14 cellular contexts compared by ENCODE assay signal in the genomic region with DNA sequence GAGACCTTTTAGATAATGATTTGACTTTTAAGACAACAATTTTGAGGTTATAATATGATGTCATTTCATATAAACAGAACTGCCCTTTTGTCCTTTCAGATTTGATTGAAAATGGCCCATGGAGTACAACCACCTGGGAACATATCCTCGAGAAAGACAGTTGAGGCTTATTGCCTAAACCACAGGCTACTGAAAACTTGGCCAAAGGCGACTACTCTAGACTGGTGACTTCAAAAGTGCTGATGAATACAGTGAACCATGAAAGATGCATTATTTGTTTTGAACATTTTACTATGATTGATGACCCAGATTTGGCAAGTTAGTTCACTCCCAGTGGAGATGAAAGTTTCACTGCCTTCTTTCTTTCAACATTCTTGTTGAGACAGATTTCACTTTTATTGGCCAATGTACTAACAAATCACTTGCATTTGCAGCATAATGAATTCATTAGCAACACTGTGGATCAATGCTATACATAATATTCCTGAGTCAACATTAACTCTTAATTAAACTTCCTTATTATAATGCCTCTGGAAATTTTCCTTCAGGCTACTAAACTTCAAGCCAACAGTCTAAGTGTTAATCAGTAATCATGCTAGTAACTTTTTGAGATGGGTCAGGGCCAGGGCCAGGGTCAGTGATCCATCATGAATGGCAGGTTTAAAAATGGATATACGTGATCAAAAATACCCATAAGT.
DNase-seq lines count a peak whose midpoint lies in the region; ATAC-seq and TF ChIP-seq lines count a peak whose summit lies in the region.
"Had no signal": no experiment of that assay in that cellular context is flagged by ENCODE, and none has a peak within 500 bp of the region (broad histone marks: within the 10 kb centered on the region; RNA-seq: fewer than 3 reads in every experiment).

No MANE protein-coding gene starts in this region.

- CTCF ChIA-PET in MCF 10A (lab: Yijun Ruan, JAX) = interaction anchor here (0.9 to 1.2 kb wide), 2 partner anchors 65 to 318 kb away, joined by 3 read pairs; no protein-coding TSS in a partner anchor

- no TSS peak for BruUV-seq in MCF 10A (replicated peaks; lab: Mats Ljungman, UMichigan)

- no peaks in the 10 kb centered on the region for H3K27me3 ChIP-seq in breast epithelium
- no peaks in the 10 kb centered on the region for H3K27me3 ChIP-seq in upper lobe of left lung

- H3K36me3 ChIP-seq in breast epithelium (no peaks in the 10 kb centered on the region), upper lobe of left lung (no peaks in the 10 kb centered on the region)

- H3K9me3 Mint-ChIP-seq in MCF 10A (ENCODE audit: unreplicated experiment) = peaks cover 8% of the 10 kb centered on the region
- peaks cover 4% of the 10 kb centered on the region for H3K9me3 Mint-ChIP-seq in activated T-helper 17 cell treated with anti-CD3 and anti-CD28 coated beads, Interleukin-2, amount 50 U/mL, for 72 hours
- H3K9me3 Mint-ChIP-seq: brain, neural crest cell had no signal

- no peaks in the 10 kb centered on the region for H3K4me1 ChIP-seq in breast epithelium
- no peaks in the 10 kb centered on the region for H3K4me1 ChIP-seq in upper lobe of left lung

- no peak for TF ChIP-seq CTCF in MCF 10A (IDR thresholded peaks at IDR 0.05; ENCODE audit: unreplicated experiment)
- no peak for TF ChIP-seq CTCF in breast epithelium (IDR thresholded peaks at IDR 0.05)
- TF ChIP-seq CTCF in foreskin fibroblast (IDR thresholded peaks at IDR 0.05; ENCODE audit: low read depth, low read length) = no peak
- no peak for TF ChIP-seq CTCF in upper lobe of left lung (IDR thresholded peaks at IDR 0.05)

- peaks cover 43% of the 10 kb centered on the region for H3K4me1 Mint-ChIP-seq in MCF 10A (ENCODE audit: insufficient read depth, unreplicated experiment)
- H3K4me1 Mint-ChIP-seq in activated T-helper 17 cell treated with anti-CD3 and anti-CD28 coated beads, Interleukin-2, amount 50 U/mL, for 72 hours = no peaks in the 10 kb centered on the region

- no peak overlapping the region for H3K27ac ChIP-seq in breast epithelium
- H3K27ac ChIP-seq in upper lobe of left lung = no peak overlapping the region
- H3K27ac ChIP-seq: skin epidermis had no signal

- no peak for TF ChIP-seq POLR2A in breast epithelium (IDR thresholded peaks at IDR 0.05)
- TF ChIP-seq POLR2A in upper lobe of left lung (IDR thresholded peaks at IDR 0.05) = no peak

- ATAC-seq in activated T-helper 17 cell treated with anti-CD3 and anti-CD28 coated beads, Interleukin-2, amount 50 U/mL, for 72 hours (replicated peaks) = peak; percentile 40
- peak; percentile 40 to 82 for ATAC-seq in upper lobe of left lung (ENCODE audit: low FRiP score in 2 of 2)
- ATAC-seq: Panc1 had no signal

- no peak for TF ChIP-seq EP300 in upper lobe of left lung (IDR thresholded peaks at IDR 0.05)

- intact Hi-C loops in MCF 10A (cut with micrococcal nuclease) = no loop called here
- intact Hi-C loops in breast epithelium (cut with DNase I; ENCODE audit: low total_unique reads) = no loop called here

- in situ Hi-C loops in KBM-7 (cut with MboI; ENCODE audit: low pct_unique_long_range_greater_than_20kb, low sequenced_read_pairs) = no loop called here

- H3K27ac Mint-ChIP-seq in MCF 10A (ENCODE audit: low read depth, unreplicated experiment) = peak overlapping the region; percentile 87
- H3K27ac Mint-ChIP-seq in activated T-helper 17 cell treated with anti-CD3 and anti-CD28 coated beads, Interleukin-2, amount 50 U/mL, for 72 hours = no peak overlapping the region

- no peaks in the 10 kb centered on the region for H3K27me3 Mint-ChIP-seq in MCF 10A (ENCODE audit: insufficient read depth, unreplicated experiment)
- H3K27me3 Mint-ChIP-seq in activated T-helper 17 cell treated with anti-CD3 and anti-CD28 coated beads, Interleukin-2, amount 50 U/mL, for 72 hours = no peaks in the 10 kb centered on the region

- POLR2A ChIA-PET in MCF 10A (lab: Yijun Ruan, JAX) = interaction anchor here (1.6 to 1.8 kb wide), 2 partner anchors 16 to 28 kb away, joined by 5 read pairs; no protein-coding TSS in a partner anchor

- H3K4me3 Mint-ChIP-seq in MCF 10A (ENCODE audit: unreplicated experiment) = no peak overlapping the region
- H3K4me3 Mint-ChIP-seq in activated T-helper 17 cell treated with anti-CD3 and anti-CD28 coated beads, Interleukin-2, amount 50 U/mL, for 72 hours = no peak overlapping the region
- H3K4me3 Mint-ChIP-seq: brain, neural crest cell had no signal

- H3K9me3 ChIP-seq in breast epithelium = no peaks in the 10 kb centered on the region
- no peaks in the 10 kb centered on the region for H3K9me3 ChIP-seq in upper lobe of left lung

- peaks cover 6% of the 10 kb centered on the region for H3K36me3 Mint-ChIP-seq in MCF 10A (ENCODE audit: insufficient read depth, unreplicated experiment)
- no peaks in the 10 kb centered on the region for H3K36me3 Mint-ChIP-seq in activated T-helper 17 cell treated with anti-CD3 and anti-CD28 coated beads, Interleukin-2, amount 50 U/mL, for 72 hours (ENCODE audit: low read depth)
- H3K36me3 Mint-ChIP-seq: brain had no signal

- peak; percentile 81 for DNase-seq in MCF 10A (ENCODE audit: unreplicated experiment)
- no peak for DNase-seq in breast epithelium (ENCODE audit: low spot score in 2 of 2)
- DNase-seq in foreskin fibroblast = peak; percentile 31 to 37
- no peak for DNase-seq in upper lobe of left lung
- no peak for DNase-seq in KBM-7
- no peak for DNase-seq in ecto neural progenitor cell (ENCODE audit: low spot score)
- no peak for DNase-seq in midbrain (lab: John Stamatoyannopoulos, UW)
- DNase-seq: NCI-H2227 treated with DMSO at 0.1 percent for 48 hours, T-helper 9 cell had no signal

- 70 to 76% methylated on average over 3 of the region's 3 CpGs for WGBS in upper lobe of left lung, 2 donors

- H3K4me3 ChIP-seq in breast epithelium = no peak overlapping the region
- H3K4me3 ChIP-seq in foreskin fibroblast (ENCODE audit: low read depth in 1 of 2, low read length in 2 of 2) = no peak overlapping the region
- H3K4me3 ChIP-seq in upper lobe of left lung = no peak overlapping the region
- H3K4me3 ChIP-seq: skin epidermis had no signal

Comparison
In these comparisons a context has a peak if more than half of its experiments do, and no peak if none do; other contexts are left out.
1. DNase-seq: peak in MCF 10A (single experiment) and foreskin fibroblast (2 of 2); none in breast epithelium (0 of 2), upper lobe of left lung (0 of 2), KBM-7 (single experiment), ecto neural progenitor cell (single experiment) and midbrain (single experiment).